Comparison of ENCODE assay signal across 13 cellular contexts in the genomic region with DNA sequence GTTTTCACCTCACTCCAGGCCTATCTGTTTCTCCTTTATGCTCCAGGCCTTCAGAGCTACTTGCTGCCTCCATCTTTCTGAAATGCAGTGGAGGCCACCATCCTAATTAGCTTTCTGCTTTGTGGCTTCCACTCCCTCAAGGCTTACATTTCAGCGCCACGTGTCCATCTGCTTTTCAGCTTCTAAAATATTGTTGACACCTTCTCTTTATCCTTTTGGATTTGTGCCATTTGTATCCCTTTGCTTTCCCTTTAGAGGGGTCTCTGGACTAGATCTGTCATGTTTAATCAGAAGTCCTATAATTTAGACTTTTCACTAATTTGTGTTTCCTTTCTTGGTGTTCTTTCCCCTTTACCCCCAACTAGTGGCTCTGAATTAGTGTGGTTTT.
DNase-seq lines count a peak whose midpoint lies in the region; ATAC-seq and TF ChIP-seq lines count a peak whose summit lies in the region.
"Had no signal": no experiment of that assay in that cellular context is flagged by ENCODE, and none has a peak within 500 bp of the region (broad histone marks: within the 10 kb centered on the region; RNA-seq: fewer than 3 reads in every experiment).

No MANE protein-coding gene starts in this region.

- no peak for ATAC-seq in CD4-positive, alpha-beta T cell (ENCODE audit: poor library complexity)
- ATAC-seq in effector memory CD8-positive, alpha-beta T cell (replicated peaks) = no peak
- ATAC-seq in gastrocnemius medialis = no peak
- ATAC-seq in HG02759 (IDR thresholded peaks at IDR 0.05; ENCODE audit: unreplicated experiment) = no peak
- ATAC-seq in GM19452 (IDR thresholded peaks at IDR 0.05; ENCODE audit: unreplicated experiment) = no peak
- no peak for ATAC-seq in GM21526 (IDR thresholded peaks at IDR 0.05; ENCODE audit: low FRiP score, unreplicated experiment)
- no peak for ATAC-seq in GM18517 (IDR thresholded peaks at IDR 0.05; ENCODE audit: unreplicated experiment)
- ATAC-seq: left colon had no signal

- H3K4me1 Mint-ChIP-seq in CD4-positive, alpha-beta T cell (ENCODE audit: low read depth) = peaks cover 86% of the 10 kb centered on the region
- H3K4me1 Mint-ChIP-seq in effector memory CD8-positive, alpha-beta T cell (ENCODE audit: low read depth in 2 of 2) = peaks cover 40 to 66% of the 10 kb centered on the region in 2 donors

- no peaks in the 10 kb centered on the region for H3K9me2 ChIP-seq in Loucy (replicated peaks; ENCODE audit: low read depth, low read length)

- no peaks in the 10 kb centered on the region for H3K9me3 Mint-ChIP-seq in CD4-positive, alpha-beta T cell
- H3K9me3 Mint-ChIP-seq in effector memory CD8-positive, alpha-beta T cell = no peaks in the 10 kb centered on the region

- H3K79me2 ChIP-seq in Loucy (ENCODE audit: insufficient read depth, low read length) = no peaks in the 10 kb centered on the region

- peaks cover 63% of the 10 kb centered on the region for H3K4me1 ChIP-seq in Loucy (ENCODE audit: insufficient read depth, low read length, poor library complexity, severe bottlenecking)
- H3K4me1 ChIP-seq in gastrocnemius medialis = peaks cover 59 to 83% of the 10 kb centered on the region in 2 donors

- peaks cover 7% of the 10 kb centered on the region for H3K36me3 Mint-ChIP-seq in CD4-positive, alpha-beta T cell (ENCODE audit: low read depth)
- H3K36me3 Mint-ChIP-seq in effector memory CD8-positive, alpha-beta T cell (ENCODE audit: insufficient read depth) = peaks cover 7% of the 10 kb centered on the region

- CTCF ChIA-PET in CD4-positive, alpha-beta T cell (lab: Charles Lee) = interaction anchor here (1.3 kb wide), 1 partner anchor 18 kb away, joined by 3 read pairs; no protein-coding TSS in a partner anchor

- H3F3A ChIP-seq in Loucy (ENCODE audit: low read depth) = peaks cover 7% of the 10 kb centered on the region; the same call in 1 of the 2 replicates

- TF ChIP-seq POLR2A in gastrocnemius medialis (IDR thresholded peaks at IDR 0.05) = no peak

- no peak overlapping the region for H2AFZ ChIP-seq in Loucy (ENCODE audit: low read length)

- peak overlapping the region; percentile 88 for H3K27ac Mint-ChIP-seq in CD4-positive, alpha-beta T cell
- H3K27ac Mint-ChIP-seq in effector memory CD8-positive, alpha-beta T cell = peak overlapping the region; percentile 96

- DNase-seq in CD4-positive, alpha-beta T cell = no peak
- DNase-seq in effector memory CD8-positive, alpha-beta T cell = no peak
- DNase-seq in gastrocnemius medialis = no peak
- DNase-seq: effector CD4-positive, alpha-beta T cell; left colon; NCI-H2029; stimulated activated CD4-positive, alpha-beta T cell treated with anti-CD3 and anti-CD28 coated beads, Interleukin-1b, Interleukin-23, amount 100 ng/mL, for 48 hours had no signal

- no peaks in the 10 kb centered on the region for H3K27me3 Mint-ChIP-seq in CD4-positive, alpha-beta T cell
- no peaks in the 10 kb centered on the region for H3K27me3 Mint-ChIP-seq in effector memory CD8-positive, alpha-beta T cell

- peak overlapping the region; percentile 61 for H3K4me3 ChIP-seq in Loucy (ENCODE audit: low read length, poor library complexity, severe bottlenecking)
- H3K4me3 ChIP-seq in gastrocnemius medialis = no peak overlapping the region
- H3K4me3 ChIP-seq: ascending aorta had no signal

- peak overlapping the region; percentile 72 for H3K9ac ChIP-seq in Loucy (ENCODE audit: low read depth, low read length, poor library complexity, severe bottlenecking)

- TF ChIP-seq CTCF in CD4-positive, alpha-beta T cell (IDR thresholded peaks at IDR 0.05) = no peak
- TF ChIP-seq CTCF in Loucy (conservative IDR thresholded peaks at IDR 0.05; ENCODE audit: low read length) (no peak), gastrocnemius medialis (IDR thresholded peaks at IDR 0.05 in 4 of 5, conservative IDR thresholded peaks at IDR 0.05 in 1 of 5) (no peak)

- intact Hi-C loops in CD4-positive, alpha-beta T cell (cut with DNase I, micrococcal nuclease) = loop anchor here in 1 of 2 experiments (2.0 to 10.0 kb wide), 4 partner anchors 22 to 142 kb away; partner anchors contain the start of gene DHRS3
- intact Hi-C loops in gastrocnemius medialis (cut with DNase I; ENCODE audit: low total_unique reads) = loop anchor here (2.0 kb wide), 1 partner anchor 14 kb away; no protein-coding TSS in a partner anchor

- H3K4me2 ChIP-seq in Loucy (ENCODE audit: low read depth, low read length, poor library complexity, severe bottlenecking) = peak overlapping the region; percentile 74

- H3K36me3 ChIP-seq in Loucy (ENCODE audit: insufficient read depth, low read length) = no peaks in the 10 kb centered on the region
- no peaks in the 10 kb centered on the region for H3K36me3 ChIP-seq in gastrocnemius medialis
- H3K36me3 ChIP-seq: ascending aorta had no signal

- no peaks in the 10 kb centered on the region for H3K27me3 ChIP-seq in CD4-positive, alpha-beta T cell (ENCODE audit: control insufficient read depth, insufficient read depth, low read length)
- H3K27me3 ChIP-seq in Loucy (ENCODE audit: insufficient read depth, low read length, poor library complexity, severe bottlenecking) (no peaks in the 10 kb centered on the region), gastrocnemius medialis (no peaks in the 10 kb centered on the region)
- H3K27me3 ChIP-seq: ascending aorta had no signal

- POLR2A ChIA-PET in CD4-positive, alpha-beta T cell (lab: Charles Lee) = interaction anchor here (0.8 to 2.6 kb wide), 15 partner anchors 8 to 146 kb away, joined by 3 to 24 read pairs (median 4); partner anchors contain the start of gene DHRS3

- H4K20me1 ChIP-seq in Loucy (ENCODE audit: insufficient read depth, low read length, poor library complexity, severe bottlenecking) = no peaks in the 10 kb centered on the region

- H3K4me3 Mint-ChIP-seq in CD4-positive, alpha-beta T cell = peak overlapping the region; percentile 55
- H3K4me3 Mint-ChIP-seq in effector memory CD8-positive, alpha-beta T cell = peak overlapping the region; percentile 73 to 79

- no peaks in the 10 kb centered on the region for H3K9me3 ChIP-seq in CD4-positive, alpha-beta T cell (ENCODE audit: control insufficient read depth, low read length)
- no peaks in the 10 kb centered on the region for H3K9me3 ChIP-seq in Loucy (ENCODE audit: insufficient read depth, low read depth, low read length)
- no peaks in the 10 kb centered on the region for H3K9me3 ChIP-seq in gastrocnemius medialis
- H3K9me3 ChIP-seq: ascending aorta had no signal

- in situ Hi-C loops in gastrocnemius medialis (cut with MboI; ENCODE audit: low sequenced_read_pairs in 4 of 4) = loop anchor here in 1 of 4 donors (5.0 kb wide), 1 partner anchor 135 kb away; no protein-coding TSS in a partner anchor

- H3K27ac ChIP-seq in CD4-positive, alpha-beta T cell (ENCODE audit: low read depth, low read length) = peak overlapping the region; percentile 59
- H3K27ac ChIP-seq in gastrocnemius medialis = peak overlapping the region; percentile 72 to 88 (median 82)
